In the genomic region with DNA sequence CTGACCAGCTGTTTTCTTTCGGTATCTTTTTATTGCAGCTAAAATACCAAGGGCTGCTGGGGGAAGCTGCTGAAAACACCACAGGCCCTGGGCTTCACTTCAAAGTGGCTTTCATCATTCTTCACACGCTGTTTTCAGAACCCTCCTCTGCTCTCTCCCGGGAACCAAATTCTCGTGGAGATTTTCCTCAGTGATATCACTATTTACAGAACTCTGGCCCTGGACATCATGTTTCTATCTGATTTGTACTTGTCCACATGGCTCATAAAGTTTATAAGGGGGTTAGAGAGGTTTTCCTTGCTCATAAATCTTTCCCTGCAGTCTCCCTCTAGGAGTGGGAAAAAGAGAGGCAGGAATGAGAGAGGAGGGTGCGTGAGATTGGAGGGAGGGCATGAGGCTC, we compare ENCODE assay signal across 28 cellular contexts.
DNase-seq lines count a peak whose midpoint lies in the region; ATAC-seq and TF ChIP-seq lines count a peak whose summit lies in the region.
"Had no signal": no experiment of that assay in that cellular context is flagged by ENCODE, and none has a peak within 500 bp of the region (broad histone marks: within the 10 kb centered on the region; RNA-seq: fewer than 3 reads in every experiment).

No MANE protein-coding gene starts in this region.

- peak overlapping the region; percentile 25 for H2AFZ ChIP-seq in osteoblast (ENCODE audit: low read length)

- no peaks in the 10 kb centered on the region for H3K36me3 Mint-ChIP-seq in activated naive CD8-positive, alpha-beta T cell treated with anti-CD3 and anti-CD28 coated beads for 36 hours
- H3K36me3 Mint-ChIP-seq in activated naive CD8-positive, alpha-beta T cell treated with anti-CD3 and anti-CD28 coated beads, Interleukin-2, amount 50 U/mL, for 24 hours (ENCODE audit: low read depth) = no peaks in the 10 kb centered on the region
- H3K36me3 Mint-ChIP-seq: IgD-negative memory B cell, naive B cell had no signal

- H3K4me3 ChIP-seq in left lung = no peak overlapping the region
- no peak overlapping the region for H3K4me3 ChIP-seq in osteoblast (ENCODE audit: insufficient read depth, low read length)
- no peak overlapping the region for H3K4me3 ChIP-seq in uterus
- H3K4me3 ChIP-seq: lung, ovary had no signal

- H3K27ac Mint-ChIP-seq in activated naive CD8-positive, alpha-beta T cell treated with anti-CD3 and anti-CD28 coated beads for 36 hours = peak overlapping the region; percentile 22
- no peak overlapping the region for H3K27ac Mint-ChIP-seq in activated naive CD8-positive, alpha-beta T cell treated with anti-CD3 and anti-CD28 coated beads, Interleukin-2, amount 50 U/mL, for 24 hours
- H3K27ac Mint-ChIP-seq: CD4-positive, alpha-beta T cell; H9; IgD-negative memory B cell; naive B cell; T-helper 1 cell treated with Interleukin-12 subunit alpha and Interleukin-12 subunit beta and Interleukin-4 antibody, amounts not matched to agents 30 μg/mL and 1 μg/mL, for 36 hours had no signal

- H3K4me2 ChIP-seq in osteoblast (ENCODE audit: insufficient read depth, low read length) = no peak overlapping the region

- H3K9me3 Mint-ChIP-seq in activated naive CD8-positive, alpha-beta T cell treated with anti-CD3 and anti-CD28 coated beads for 36 hours = no peaks in the 10 kb centered on the region
- H3K9me3 Mint-ChIP-seq in activated naive CD8-positive, alpha-beta T cell treated with anti-CD3 and anti-CD28 coated beads, Interleukin-2, amount 50 U/mL, for 24 hours = no peaks in the 10 kb centered on the region
- H3K9me3 Mint-ChIP-seq: activated T-cell treated with anti-CD3 and anti-CD28 coated beads, Interleukin-2, amount 50 U/mL, for 4 hours; CD4-positive, alpha-beta T cell; H9; naive B cell; T-helper 1 cell treated with Interleukin-12 subunit alpha and Interleukin-12 subunit beta and Interleukin-4 antibody, amounts not matched to agents 30 μg/mL and 1 μg/mL, for 36 hours had no signal

- no peak for TF ChIP-seq CTCF in left lung (IDR thresholded peaks at IDR 0.05)
- TF ChIP-seq CTCF in osteoblast (IDR thresholded peaks at IDR 0.05; ENCODE audit: extremely low read depth, low read depth, low read length) = no peak
- no peak for TF ChIP-seq CTCF in uterus (IDR thresholded peaks at IDR 0.05)

- TF ChIP-seq POLR2A in uterus (IDR thresholded peaks at IDR 0.05) = no peak

- DNase-seq in activated naive CD8-positive, alpha-beta T cell treated with anti-CD3 and anti-CD28 coated beads for 36 hours = no peak
- DNase-seq in activated naive CD8-positive, alpha-beta T cell treated with anti-CD3 and anti-CD28 coated beads, Interleukin-2, amount 50 U/mL, for 24 hours = no peak
- no peak for DNase-seq in left lung
- no peak for DNase-seq in osteoblast (ENCODE audit: insufficient read length, low spot score, missing footprints)
- DNase-seq in uterus = peak; percentile 71 to 88
- DNase-seq: 8988T; activated CD4-positive, alpha-beta T cell treated with anti-CD3 and anti-CD28 coated beads for 4 hours; activated CD8-positive, alpha-beta memory T cell treated with anti-CD3 and anti-CD28 coated beads for 24 hours; activated naive CD4-positive, alpha-beta T cell; activated T-cell treated with anti-CD3 and anti-CD28 coated beads, Interleukin-2, amount 50 U/mL, for 4 hours; amniotic stem cell; CD4-positive, alpha-beta T cell; cortex of kidney; GDM1; H9; naive B cell; NCI-H1092 treated with DMSO at 0.1 percent for 48 hours; NCI-H2029; NCI-H69; right cardiac atrium; trophoblast cell had no signal

- H3K27ac ChIP-seq in left lung = no peak overlapping the region
- no peak overlapping the region for H3K27ac ChIP-seq in osteoblast (ENCODE audit: low read depth, low read length)
- peak overlapping the region; percentile 76 to 93 for H3K27ac ChIP-seq in uterus
- H3K27ac ChIP-seq: ovary had no signal

- H3K27me3 ChIP-seq in left lung (no peaks in the 10 kb centered on the region), osteoblast (ENCODE audit: insufficient read depth, low read length) (no peaks in the 10 kb centered on the region), uterus (no peaks in the 10 kb centered on the region)
- H3K27me3 ChIP-seq: ovary had no signal

- peaks cover 4% of the 10 kb centered on the region for H3K4me1 Mint-ChIP-seq in activated naive CD8-positive, alpha-beta T cell treated with anti-CD3 and anti-CD28 coated beads for 36 hours
- no peaks in the 10 kb centered on the region for H3K4me1 Mint-ChIP-seq in activated naive CD8-positive, alpha-beta T cell treated with anti-CD3 and anti-CD28 coated beads, Interleukin-2, amount 50 U/mL, for 24 hours
- H3K4me1 Mint-ChIP-seq: IgD-negative memory B cell, naive B cell had no signal

- H3K79me2 ChIP-seq in osteoblast (ENCODE audit: insufficient read depth, low read length) = no peaks in the 10 kb centered on the region

- H3K9me3 ChIP-seq in left lung (no peaks in the 10 kb centered on the region), osteoblast (ENCODE audit: low read depth, low read length) (no peaks in the 10 kb centered on the region), uterus (no peaks in the 10 kb centered on the region)
- H3K9me3 ChIP-seq: ovary had no signal

- H4K20me1 ChIP-seq in osteoblast (ENCODE audit: insufficient read depth, low read length) = no peaks in the 10 kb centered on the region

- H3K27me3 Mint-ChIP-seq in activated naive CD8-positive, alpha-beta T cell treated with anti-CD3 and anti-CD28 coated beads for 36 hours = peaks cover 16% of the 10 kb centered on the region
- peaks cover 2% of the 10 kb centered on the region for H3K27me3 Mint-ChIP-seq in activated naive CD8-positive, alpha-beta T cell treated with anti-CD3 and anti-CD28 coated beads, Interleukin-2, amount 50 U/mL, for 24 hours

- intact Hi-C loops in left lung (cut with DNase I) = loop anchor here in 1 of 2 donors (10.0 kb wide), 1 partner anchor 159 kb away; no protein-coding TSS in a partner anchor
- intact Hi-C loops in uterus (cut with DNase I; ENCODE audit: low total_unique reads) = no loop called here

- no peak for ATAC-seq in activated naive CD8-positive, alpha-beta T cell treated with anti-CD3 and anti-CD28 coated beads, Interleukin-2, amount 50 U/mL, for 24 hours
- peak; percentile 42 for ATAC-seq in left lung
- ATAC-seq in HG02938 (IDR thresholded peaks at IDR 0.05; ENCODE audit: unreplicated experiment) = no peak
- no peak for ATAC-seq in GM19397 (IDR thresholded peaks at IDR 0.05; ENCODE audit: unreplicated experiment)
- no peak for ATAC-seq in GM19455 (IDR thresholded peaks at IDR 0.05; ENCODE audit: unreplicated experiment)
- ATAC-seq: activated T-cell treated with anti-CD3 and anti-CD28 coated beads, Interleukin-2, amount 50 U/mL, for 4 hours; right cardiac atrium had no signal

- H3K36me3 ChIP-seq in left lung (no peaks in the 10 kb centered on the region), osteoblast (ENCODE audit: insufficient read depth, low read length) (no peaks in the 10 kb centered on the region), uterus (no peaks in the 10 kb centered on the region)
- H3K36me3 ChIP-seq: ovary had no signal

- H3K4me3 Mint-ChIP-seq in activated naive CD8-positive, alpha-beta T cell treated with anti-CD3 and anti-CD28 coated beads for 36 hours = no peak overlapping the region
- H3K4me3 Mint-ChIP-seq in activated naive CD8-positive, alpha-beta T cell treated with anti-CD3 and anti-CD28 coated beads, Interleukin-2, amount 50 U/mL, for 24 hours = no peak overlapping the region
- H3K4me3 Mint-ChIP-seq: activated T-cell treated with anti-CD3 and anti-CD28 coated beads, Interleukin-2, amount 50 U/mL, for 4 hours; CD4-positive, alpha-beta T cell; H9; IgD-negative memory B cell; naive B cell; T-helper 1 cell treated with Interleukin-12 subunit alpha and Interleukin-12 subunit beta and Interleukin-4 antibody, amounts not matched to agents 30 μg/mL and 1 μg/mL, for 36 hours had no signal

- H3K4me1 ChIP-seq in left lung (no peaks in the 10 kb centered on the region), osteoblast (ENCODE audit: insufficient read depth, low read length) (peaks cover 8% of the 10 kb centered on the region), uterus (peaks cover 12 to 22% of the 10 kb centered on the region in 2 donors)

Comparison
In these comparisons a context has a peak if more than half of its experiments do, and no peak if none do; other contexts are left out.
1. DNase-seq: peak in uterus (2 of 2); none in activated naive CD8-positive, alpha-beta T cell treated with anti-CD3 and anti-CD28 coated beads for 36 hours (single experiment), activated naive CD8-positive, alpha-beta T cell treated with anti-CD3 and anti-CD28 coated beads, Interleukin-2, amount 50 U/mL, for 24 hours (single experiment), left lung (0 of 2) and osteoblast (single experiment).
2. H3K27ac ChIP-seq: peak in uterus (2 of 2); none in left lung (0 of 2) and osteoblast (single experiment).